Comparison of ENCODE assay signal across 18 cellular contexts in genomic region chr2:146077156-146077555, GRCh38.
A peak's percentile ranks its signal among the peaks of the same experiment; 100 is the strongest.
DNase-seq lines count a peak whose midpoint lies in the region; ATAC-seq, FAIRE-seq and TF ChIP-seq lines count a peak whose summit lies in the region.
"Had no signal": no experiment of that assay in that cellular context is flagged by ENCODE, and none has a peak within 500 bp of the region (broad histone marks: within the 10 kb centered on the region; RNA-seq: fewer than 3 reads in every experiment).

No MANE protein-coding gene starts in this region.

- H3K27ac ChIP-seq in foreskin keratinocyte, result no peak overlapping the region
- H3K27ac ChIP-seq: 22Rv1, BLaER1 had no signal

- TF ChIP-seq CTCF in BJ (IDR thresholded peaks at IDR 0.05; ENCODE audit: insufficient read depth, low read depth, low read length), result no peak
- no peak for TF ChIP-seq CTCF in bronchial epithelial cell (IDR thresholded peaks at IDR 0.05; ENCODE audit: insufficient read depth, low read length, severe bottlenecking)
- TF ChIP-seq CTCF in foreskin keratinocyte (conservative IDR thresholded peaks at IDR 0.05), result no peak

- no peak overlapping the region for H3K4me3 ChIP-seq in BJ (ENCODE audit: low read depth, low read length)
- H3K4me3 ChIP-seq in bronchial epithelial cell (ENCODE audit: low read depth, low read length), result no peak overlapping the region
- H3K4me3 ChIP-seq: BLaER1 had no signal

- intact Hi-C loops in Right ventricle myocardium superior (cut with DNase I), result no loop called here

- CTCF ChIA-PET in BJ (lab: Yijun Ruan, JAX), result interaction anchor here (1.5 kb wide), 1 partner anchor 10 kb away, joined by 4 read pairs; no protein-coding TSS in a partner anchor

- POLR2A ChIA-PET in BJ (lab: Charles Lee), result interaction anchor here (0.6 kb wide), 1 partner anchor 201 kb away, joined by 3 read pairs; no protein-coding TSS in a partner anchor

- H3K27me3 ChIP-seq in BJ (ENCODE audit: control insufficient read depth, insufficient read depth, low read length), result no peaks in the 10 kb centered on the region
- no peaks in the 10 kb centered on the region for H3K27me3 ChIP-seq in bronchial epithelial cell (ENCODE audit: control insufficient read depth, insufficient read depth, low read length)
- H3K27me3 ChIP-seq in foreskin keratinocyte, result no peaks in the 10 kb centered on the region
- H3K27me3 ChIP-seq: BLaER1 had no signal

- no peaks in the 10 kb centered on the region for H3K36me3 ChIP-seq in BJ (ENCODE audit: control insufficient read depth, insufficient read depth, low read length)
- no peaks in the 10 kb centered on the region for H3K36me3 ChIP-seq in bronchial epithelial cell (ENCODE audit: control insufficient read depth, insufficient read depth, low read length)
- H3K36me3 ChIP-seq: BLaER1 had no signal

- FAIRE-seq in bronchial epithelial cell (lab: Jason Lieb, UNC), result no peak
- FAIRE-seq: GM12891, HepG2, HTR-8/SVneo had no signal

- no peak for ATAC-seq in foreskin keratinocyte
- ATAC-seq in Right ventricle myocardium superior (ENCODE audit: poor library complexity), result no peak
- ATAC-seq: HepG2 had no signal

- peak; percentile 2 for DNase-seq in BJ (ENCODE audit: low read depth)
- peak; percentile 9 for DNase-seq in HS-5 (ENCODE audit: low read depth)
- DNase-seq in bronchial epithelial cell (ENCODE audit: low read depth), result peak; percentile 48
- DNase-seq in foreskin keratinocyte, result peak; percentile 10 to 58
- no peak for DNase-seq in SK-N-DZ (ENCODE audit: low spot score)
- DNase-seq in activated effector memory CD4-positive, alpha-beta T cell treated with anti-CD3 and anti-CD28 coated beads, Interleukin-2, amount 50 U/mL, for 16 hours, result no peak
- DNase-seq in GDM1 (lab: John Stamatoyannopoulos, UW), result no peak
- DNase-seq in Right ventricle myocardium superior, result no peak
- DNase-seq: Caco-2; CD8-positive, alpha-beta memory T cell; DND-41; GOT3; H9 had no signal

- no peaks in the 10 kb centered on the region for H3K4me1 ChIP-seq in foreskin keratinocyte
- H3K4me1 ChIP-seq: BLaER1, Caco-2 had no signal

Comparison
In these comparisons a context has a peak if more than half of its experiments do, and no peak if none do; other contexts are left out.
1. DNase-seq: peak in BJ (single experiment), HS-5 (single experiment), bronchial epithelial cell (single experiment) and foreskin keratinocyte (2 of 2); none in SK-N-DZ (single experiment), activated effector memory CD4-positive, alpha-beta T cell treated with anti-CD3 and anti-CD28 coated beads, Interleukin-2, amount 50 U/mL, for 16 hours (single experiment), GDM1 (single experiment) and Right ventricle myocardium superior (single experiment).